Comparison of ENCODE assay signal across 8 cellular contexts in genomic region chr3:14203521-14204079, GRCh38. TPM values are rescaled to one million over a fixed set of nuclear protein-coding genes. Genes with fewer than 3 reads are reported as not detected.
DNase-seq lines count a peak whose midpoint lies in the region; ATAC-seq and TF ChIP-seq lines count a peak whose summit lies in the region.

No MANE protein-coding gene starts in this region.

- intact Hi-C loops in MCF 10A (cut with micrococcal nuclease) = loop anchor here (1.0 to 5.0 kb wide), 7 partner anchors 58 to 719 kb away; partner anchors contain the start of gene SLC6A6

- peaks cover 22% of the 10 kb centered on the region for H3K36me3 Mint-ChIP-seq in MCF 10A (ENCODE audit: insufficient read depth, unreplicated experiment)

- ATAC-seq in GM18907 (IDR thresholded peaks at IDR 0.05; ENCODE audit: unreplicated experiment) (peak; percentile 48), HG02938 (IDR thresholded peaks at IDR 0.05; ENCODE audit: unreplicated experiment) (no peak)

- CTCF ChIA-PET in MCF 10A (lab: Yijun Ruan, JAX) = interaction anchor here (0.6 to 6.7 kb wide), 80 partner anchors 7 to 743 kb away, joined by 3 to 138 read pairs (median 5); partner anchors contain the start of genes CCDC174, LSM3, NR2C2 and XPC

- TF ChIP-seq CTCF in MCF 10A (IDR thresholded peaks at IDR 0.05; ENCODE audit: unreplicated experiment) = peak; percentile 68

- DNase-seq in Ammon's horn (ENCODE audit: low spot score) (peak; percentile 93), NCI-H1092 treated with DMSO at 0.1 percent for 48 hours (lab: John Stamatoyannopoulos, UW) (peak; percentile 59), T follicular helper cell (ENCODE audit: low read depth) (peak; percentile 19), MCF 10A (ENCODE audit: unreplicated experiment) (peak; percentile 75), iris pigment epithelial cell (ENCODE audit: low read depth) (peak; percentile 81)
- DNase-seq in stimulated activated CD4-positive, alpha-beta T cell treated with anti-CD3 and anti-CD28 coated beads, Interleukin-15, amount 100 ng/mL, for 24 hours = peak; percentile 45

- H3K4me1 Mint-ChIP-seq in MCF 10A (ENCODE audit: insufficient read depth, unreplicated experiment) = peaks cover 24% of the 10 kb centered on the region

- H3K4me3 Mint-ChIP-seq in MCF 10A (ENCODE audit: unreplicated experiment) = no peak overlapping the region

- no peak overlapping the region for H3K27ac Mint-ChIP-seq in MCF 10A (ENCODE audit: low read depth, unreplicated experiment)

- POLR2A ChIA-PET in MCF 10A (lab: Yijun Ruan, JAX) = interaction anchor here (0.5 to 2.6 kb wide), 17 partner anchors 19 to 717 kb away, joined by 3 to 20 read pairs (median 4); partner anchors contain the start of genes CCDC174, LSM3 and XPC

- H3K27me3 Mint-ChIP-seq in MCF 10A (ENCODE audit: insufficient read depth, unreplicated experiment) = no peaks in the 10 kb centered on the region

- H3K9me3 Mint-ChIP-seq in MCF 10A (ENCODE audit: unreplicated experiment) = no peaks in the 10 kb centered on the region

- BruUV-seq in MCF 10A (replicated peaks; lab: Mats Ljungman, UMichigan) = no TSS peak

RNA-seq across cellular contexts. Expression of gene LSM3, which starts 25.0 kb away (rescaled TPM):
- 10.2 and 12.9 TPM in 2 replicates for total RNA-seq in MCF 10A (2022)

RNA-seq across cellular contexts. Expression of gene XPC, which starts 25.2 kb away (rescaled TPM):
- total RNA-seq in MCF 10A (2022) = 73.3 and 83.6 TPM in 2 replicates

Comparison
In these comparisons a context has a peak if more than half of its experiments do, and no peak if none do; other contexts are left out.
1. DNase-seq: peak in every context shown above with its lines; median percentile 93 in Ammon's horn; 81 in iris pigment epithelial cell; 75 in MCF 10A; 59 in NCI-H1092 treated with DMSO at 0.1 percent for 48 hours; 45 in stimulated activated CD4-positive, alpha-beta T cell treated with anti-CD3 and anti-CD28 coated beads, Interleukin-15, amount 100 ng/mL, for 24 hours; 19 in T follicular helper cell.